9 cellular contexts compared by ENCODE assay signal in the genomic region with DNA sequence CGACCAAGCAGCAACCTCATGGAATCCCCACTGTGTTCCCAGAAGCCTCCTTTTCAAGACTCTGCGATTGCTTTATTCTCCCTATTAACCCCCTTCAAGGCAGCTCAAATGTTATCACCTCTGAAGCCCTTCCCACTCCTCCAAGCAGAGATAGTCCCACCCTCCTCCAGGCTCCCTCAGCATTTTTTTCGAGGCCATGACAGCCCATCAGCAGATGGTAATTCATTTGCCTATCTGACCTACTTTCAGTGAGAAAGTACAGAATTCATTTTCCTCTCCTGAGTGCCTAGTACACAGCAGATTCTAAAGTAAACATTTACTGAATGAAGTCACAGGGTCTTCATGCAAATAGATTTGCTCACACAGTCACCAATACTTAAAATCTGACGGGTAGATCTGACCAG. TPM values are rescaled to one million over a fixed set of nuclear protein-coding genes. Genes with fewer than 3 reads are reported as not detected.
DNase-seq lines count a peak whose midpoint lies in the region; ATAC-seq, FAIRE-seq and TF ChIP-seq lines count a peak whose summit lies in the region.
"Had no signal": no experiment of that assay in that cellular context is flagged by ENCODE, and none has a peak within 500 bp of the region (broad histone marks: within the 10 kb centered on the region; RNA-seq: fewer than 3 reads in every experiment).

No MANE protein-coding gene starts in this region.

- peaks cover 0 to 2% of the 10 kb centered on the region in 2 donors for H3K9me3 ChIP-seq in transverse colon

- H3K4me1 Mint-ChIP-seq in activated CD8-positive, alpha-beta memory T cell treated with anti-CD3 and anti-CD28 coated beads, Interleukin-2, amount 10 ng/mL, durations not matched to agents 7 days and 5 days, result peaks cover 50% of the 10 kb centered on the region
- peaks cover 42% of the 10 kb centered on the region for H3K4me1 Mint-ChIP-seq in activated B cell treated with CpG ODN at 0.5 μM for 24 hours

- CTCF ChIA-PET in activated CD8-positive, alpha-beta memory T cell treated with anti-CD3 and anti-CD28 coated beads, Interleukin-2, amount 10 ng/mL, durations not matched to agents 7 days and 5 days (lab: Charles Lee), result interaction anchor here (1.4 to 1.7 kb wide), 3 partner anchors 23 to 720 kb away, joined by 3 to 5 read pairs (median 3); a partner anchor contains a TSS
- CTCF ChIA-PET in activated B cell treated with CpG ODN at 0.5 μM for 24 hours (lab: Charles Lee), result interaction anchor here (1.4 kb wide), 1 partner anchor 23 kb away, joined by 5 read pairs; no protein-coding TSS in a partner anchor

- in situ Hi-C loops in transverse colon (cut with MboI; ENCODE audit: low pct_ligation_motif_present in 1 of 4, low pct_unique_long_range_greater_than_20kb in 1 of 4, low sequenced_read_pairs in 3 of 4), result no loop called here

- H3K4me1 ChIP-seq in transverse colon, result peaks cover 12 to 37% (median 17%) of the 10 kb centered on the region in 4 donors

- no peak overlapping the region for H3K4me3 ChIP-seq in transverse colon

- ATAC-seq in activated CD8-positive, alpha-beta memory T cell treated with anti-CD3 and anti-CD28 coated beads, Interleukin-2, amount 10 ng/mL, durations not matched to agents 7 days and 5 days, result no peak
- no peak for ATAC-seq in activated B cell treated with CpG ODN at 0.5 μM for 24 hours (ENCODE audit: low read depth)
- no peak for ATAC-seq in HG02588 (IDR thresholded peaks at IDR 0.05; ENCODE audit: unreplicated experiment)

- no peaks in the 10 kb centered on the region for H3K27me3 ChIP-seq in transverse colon

- intact Hi-C loops in activated B cell treated with CpG ODN at 0.5 μM for 24 hours (cut with micrococcal nuclease) (loop anchor here (5.0 kb wide), 1 partner anchor 260 kb away; no protein-coding TSS in a partner anchor), transverse colon (cut with DNase I; ENCODE audit: low total_unique reads) (no loop called here), posterior cingulate gyrus (cut with DNase I) (no loop called here)

- no peak for DNase-seq in activated CD8-positive, alpha-beta memory T cell treated with anti-CD3 and anti-CD28 coated beads, Interleukin-2, amount 10 ng/mL, durations not matched to agents 7 days and 5 days
- no peak for DNase-seq in activated CD8-positive, alpha-beta memory T cell treated with anti-CD3 and anti-CD28 coated beads, Interleukin-2, amount 50 U/mL, for 48 hours
- DNase-seq in activated B cell treated with CpG ODN at 0.5 μM for 24 hours (no peak), transverse colon (peak; percentile 8), GF-D8 (lab: John Stamatoyannopoulos, UW) (no peak), posterior cingulate gyrus (no peak)
- DNase-seq: activated naive CD8-positive, alpha-beta T cell treated with anti-CD3 and anti-CD28 coated beads, Interleukin-2, amount 10 ng/mL, durations not matched to agents 7 days and 5 days had no signal

- no peak for TF ChIP-seq POLR2A in transverse colon (IDR thresholded peaks at IDR 0.05)

- no peak for TF ChIP-seq EP300 in transverse colon (IDR thresholded peaks at IDR 0.05; ENCODE audit: low read depth)

- no peaks in the 10 kb centered on the region for H3K9me3 Mint-ChIP-seq in activated CD8-positive, alpha-beta memory T cell treated with anti-CD3 and anti-CD28 coated beads, Interleukin-2, amount 10 ng/mL, durations not matched to agents 7 days and 5 days (ENCODE audit: low read depth)
- peaks cover 1% of the 10 kb centered on the region for H3K9me3 Mint-ChIP-seq in activated B cell treated with CpG ODN at 0.5 μM for 24 hours

- H3K4me3 Mint-ChIP-seq in activated CD8-positive, alpha-beta memory T cell treated with anti-CD3 and anti-CD28 coated beads, Interleukin-2, amount 10 ng/mL, durations not matched to agents 7 days and 5 days, result no peak overlapping the region
- peak overlapping the region; percentile 20 for H3K4me3 Mint-ChIP-seq in activated B cell treated with CpG ODN at 0.5 μM for 24 hours

- H3K27ac ChIP-seq in transverse colon, result peak overlapping the region; percentile 14 to 53 (median 24)

- H3K27me3 Mint-ChIP-seq in activated CD8-positive, alpha-beta memory T cell treated with anti-CD3 and anti-CD28 coated beads, Interleukin-2, amount 10 ng/mL, durations not matched to agents 7 days and 5 days, result no peaks in the 10 kb centered on the region
- H3K27me3 Mint-ChIP-seq in activated B cell treated with CpG ODN at 0.5 μM for 24 hours, result no peaks in the 10 kb centered on the region
- H3K27me3 Mint-ChIP-seq: activated naive CD8-positive, alpha-beta T cell treated with anti-CD3 and anti-CD28 coated beads, Interleukin-2, amount 10 ng/mL, durations not matched to agents 7 days and 5 days had no signal

- H3K27ac Mint-ChIP-seq in activated CD8-positive, alpha-beta memory T cell treated with anti-CD3 and anti-CD28 coated beads, Interleukin-2, amount 10 ng/mL, durations not matched to agents 7 days and 5 days, result peak overlapping the region; percentile 39
- no peak overlapping the region for H3K27ac Mint-ChIP-seq in activated B cell treated with CpG ODN at 0.5 μM for 24 hours
- H3K27ac Mint-ChIP-seq: activated naive CD8-positive, alpha-beta T cell treated with anti-CD3 and anti-CD28 coated beads, Interleukin-2, amount 10 ng/mL, durations not matched to agents 7 days and 5 days had no signal

- no peak for TF ChIP-seq CTCF in activated B cell treated with CpG ODN at 0.5 μM for 24 hours (IDR thresholded peaks at IDR 0.05)
- no peak for TF ChIP-seq CTCF in transverse colon (IDR thresholded peaks at IDR 0.05)

- POLR2A ChIA-PET in activated B cell treated with CpG ODN at 0.5 μM for 24 hours (lab: Charles Lee), result no interaction called here

- H3K36me3 Mint-ChIP-seq in activated CD8-positive, alpha-beta memory T cell treated with anti-CD3 and anti-CD28 coated beads, Interleukin-2, amount 10 ng/mL, durations not matched to agents 7 days and 5 days, result peaks cover 49% of the 10 kb centered on the region
- peaks cover 55% of the 10 kb centered on the region for H3K36me3 Mint-ChIP-seq in activated B cell treated with CpG ODN at 0.5 μM for 24 hours (ENCODE audit: low read depth)

- 37 to 54% methylated on average over 3 to 4 of the region's 4 CpGs for WGBS in transverse colon (ENCODE audit: low coverage in 1 of 2), 2 donors

- no peaks in the 10 kb centered on the region for H3K36me3 ChIP-seq in transverse colon

- FAIRE-seq in islet of Langerhans (lab: Jason Lieb, UNC), result peak; percentile 100

RNA-seq across cellular contexts. Expression of a gene that starts 47.8 kb away (rescaled TPM):
- 10 to 100 TPM; 47.0 to 49.4 TPM for total RNA-seq in activated CD8-positive, alpha-beta memory T cell treated with anti-CD3 and anti-CD28 coated beads, Interleukin-2, amount 10 ng/mL, durations not matched to agents 7 days and 5 days
- total RNA-seq in activated B cell treated with CpG ODN at 0.5 μM for 24 hours (26.2 and 31.5 TPM in 2 replicates), transverse colon (100 to 1,000 TPM in 1 of 4 donors, 10 to 100 TPM in 3; 17.6 to 118 (median 37.7) TPM)
